ENCODE assay signal across 2 cellular contexts in the genomic region with DNA sequence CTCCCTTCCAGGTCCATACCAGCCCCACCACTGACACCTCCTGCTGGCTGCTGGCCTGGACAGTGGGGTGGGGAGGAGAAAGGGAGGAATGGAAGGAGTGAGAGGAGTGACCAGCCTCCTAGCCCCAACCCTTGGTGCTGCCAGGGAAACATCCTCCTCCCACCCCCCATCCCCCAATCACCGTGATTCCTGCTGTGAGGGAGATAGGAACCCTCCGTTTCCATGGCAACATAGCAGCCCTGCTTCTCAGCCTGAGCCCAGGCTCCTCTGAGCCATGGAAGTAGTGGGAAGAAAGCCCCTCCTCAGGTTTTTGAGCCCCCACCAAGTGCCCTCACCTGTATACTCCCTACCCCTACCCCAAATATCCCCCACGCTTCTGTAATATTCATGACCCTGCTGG.
A peak's percentile ranks its signal among the peaks of the same experiment; 100 is the strongest.
TF ChIP-seq lines count a peak whose summit lies in the region.

No MANE protein-coding gene starts in this region.

TF ChIP-seq in HepG2, 621 proteins besides CTCF, POLR2A, EP300 and RAD21:
- TF ChIP-seq PRMT3 (CRISPR knock-in tag; IDR thresholded peaks at IDR 0.05; ENCODE audit: borderline replicate concordance, low read depth) = no peak
- TF ChIP-seq RFX1 (IDR thresholded peaks at IDR 0.05) = peak; percentile 20; the same call in 1 of the 2 replicates
- TF ChIP-seq FOXK2 (IDR thresholded peaks at IDR 0.05) = no peak
- TF ChIP-seq, protein P1, sequence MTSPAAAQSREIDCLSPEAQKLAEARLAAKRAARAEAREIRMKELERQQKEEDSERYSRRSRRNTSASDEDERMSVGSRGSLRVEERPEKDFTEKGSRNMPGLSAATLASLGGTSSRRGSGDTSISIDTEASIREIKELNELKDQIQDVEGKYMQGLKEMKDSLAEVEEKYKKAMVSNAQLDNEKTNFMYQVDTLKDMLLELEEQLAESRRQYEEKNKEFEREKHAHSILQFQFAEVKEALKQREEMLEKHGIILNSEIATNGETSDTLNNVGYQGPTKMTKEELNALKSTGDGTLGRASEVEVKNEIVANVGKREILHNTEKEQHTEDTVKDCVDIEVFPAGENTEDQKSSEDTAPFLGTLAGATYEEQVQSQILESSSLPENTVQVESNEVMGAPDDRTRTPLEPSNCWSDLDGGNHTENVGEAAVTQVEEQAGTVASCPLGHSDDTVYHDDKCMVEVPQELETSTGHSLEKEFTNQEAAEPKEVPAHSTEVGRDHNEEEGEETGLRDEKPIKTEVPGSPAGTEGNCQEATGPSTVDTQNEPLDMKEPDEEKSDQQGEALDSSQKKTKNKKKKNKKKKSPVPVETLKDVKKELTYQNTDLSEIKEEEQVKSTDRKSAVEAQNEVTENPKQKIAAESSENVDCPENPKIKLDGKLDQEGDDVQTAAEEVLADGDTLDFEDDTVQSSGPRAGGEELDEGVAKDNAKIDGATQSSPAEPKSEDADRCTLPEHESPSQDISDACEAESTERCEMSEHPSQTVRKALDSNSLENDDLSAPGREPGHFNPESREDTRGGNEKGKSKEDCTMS (CRISPR knock-in tag; conservative IDR thresholded peaks at IDR 0.05) = no peak

TF ChIP-seq in K562, 482 proteins besides CTCF, POLR2A, EP300 and RAD21:
- TF ChIP-seq, protein P2, sequence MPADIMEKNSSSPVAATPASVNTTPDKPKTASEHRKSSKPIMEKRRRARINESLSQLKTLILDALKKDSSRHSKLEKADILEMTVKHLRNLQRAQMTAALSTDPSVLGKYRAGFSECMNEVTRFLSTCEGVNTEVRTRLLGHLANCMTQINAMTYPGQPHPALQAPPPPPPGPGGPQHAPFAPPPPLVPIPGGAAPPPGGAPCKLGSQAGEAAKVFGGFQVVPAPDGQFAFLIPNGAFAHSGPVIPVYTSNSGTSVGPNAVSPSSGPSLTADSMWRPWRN (IDR thresholded peaks at IDR 0.05; ENCODE audit: low read depth) = no peak
- TF ChIP-seq STAT5B (CRISPR knock-in tag; IDR thresholded peaks at IDR 0.05) = no peak
- peak; percentile 86 for TF ChIP-seq RFX1 (IDR thresholded peaks at IDR 0.05)
TF ChIP-seq in K562: peak in this region for 1.
